8 cellular contexts compared by ENCODE assay signal in the genomic region with DNA sequence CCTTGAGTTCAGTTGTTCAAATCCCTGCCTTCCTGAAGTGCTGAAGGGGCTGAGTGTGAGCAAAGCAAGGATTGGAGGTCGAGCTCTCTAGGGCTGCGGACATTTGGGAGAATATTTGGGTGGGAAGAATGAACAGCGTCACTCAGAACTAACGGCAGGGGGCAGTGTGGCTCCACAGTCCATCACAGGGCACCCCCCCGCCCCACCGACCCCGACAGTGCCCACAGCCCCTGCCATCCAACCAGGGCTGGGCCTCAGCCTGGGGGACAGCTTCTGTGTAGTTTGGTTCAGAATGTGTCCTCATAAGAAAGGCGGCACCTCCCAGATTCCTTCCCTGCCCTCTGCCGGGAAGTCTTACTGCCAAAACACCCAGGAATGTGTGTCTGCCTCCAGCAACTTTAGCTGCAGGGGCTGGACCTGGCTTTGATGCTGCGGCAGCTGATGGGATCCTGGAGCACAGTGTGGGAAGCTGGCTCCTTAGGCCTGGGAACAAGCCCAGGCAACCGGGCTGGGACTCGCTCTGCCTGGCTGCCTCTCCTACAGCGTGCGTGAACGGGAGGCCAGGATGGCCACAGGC.
A peak's percentile ranks its signal among the peaks of the same experiment; 100 is the strongest.
DNase-seq lines count a peak whose midpoint lies in the region; ATAC-seq and TF ChIP-seq lines count a peak whose summit lies in the region.

No MANE protein-coding gene starts in this region.

- H3K27me3 Mint-ChIP-seq in activated T-cell treated with anti-CD3 and anti-CD28 coated beads, Interleukin-2, amount 50 U/mL, for 72 hours (ENCODE audit: low read depth), result peaks cover 42% of the 10 kb centered on the region

- no peaks in the 10 kb centered on the region for H3K36me3 ChIP-seq in ovary

- TF ChIP-seq POLR2A in NB4 (IDR thresholded peaks at IDR 0.05; ENCODE audit: extremely low read depth, insufficient read length) (no peak), ovary (IDR thresholded peaks at IDR 0.05) (no peak)

- no peaks in the 10 kb centered on the region for H3K9me3 Mint-ChIP-seq in activated T-cell treated with anti-CD3 and anti-CD28 coated beads, Interleukin-2, amount 50 U/mL, for 72 hours

- ATAC-seq in activated T-cell treated with anti-CD3 and anti-CD28 coated beads, Interleukin-2, amount 50 U/mL, for 72 hours (replicated peaks in 1 of 2), result peak; percentile 50 to 53
- no peak for ATAC-seq in HG02588 (IDR thresholded peaks at IDR 0.05; ENCODE audit: unreplicated experiment)

- no peak overlapping the region for H3K4me3 Mint-ChIP-seq in activated T-cell treated with anti-CD3 and anti-CD28 coated beads, Interleukin-2, amount 50 U/mL, for 72 hours

- peak; percentile 60 for DNase-seq in NCI-H2029 treated with DMSO at 0.1 percent for 48 hours (lab: John Stamatoyannopoulos, UW)
- DNase-seq in NCI-H2029 (lab: John Stamatoyannopoulos, UW), result no peak
- peak; percentile 45 for DNase-seq in NB4 (ENCODE audit: low read depth)
- peak; percentile 31 to 34 for DNase-seq in activated T-cell treated with anti-CD3 and anti-CD28 coated beads, Interleukin-2, amount 50 U/mL, for 72 hours
- peak; percentile 87 for DNase-seq in glomerular visceral epithelial cell (ENCODE audit: extremely low spot score)
- DNase-seq in ovary, result peak; percentile 74 to 88 (median 79)
- DNase-seq in NCI-H2171 (lab: John Stamatoyannopoulos, UW), result no peak

- intact Hi-C loops in ovary (cut with DNase I), result loop anchor here in 3 of 4 donors (2.0 to 10.0 kb wide), 5 partner anchors 162 to 330 kb away; no protein-coding TSS in a partner anchor

- H3K27ac Mint-ChIP-seq in activated T-cell treated with anti-CD3 and anti-CD28 coated beads, Interleukin-2, amount 50 U/mL, for 72 hours, result no peak overlapping the region

- 1 to 4% (median 4%) methylated on average over 14 to 15 of the region's 15 CpGs for WGBS in ovary, 3 donors

- no peaks in the 10 kb centered on the region for H3K9me3 ChIP-seq in ovary

- peak overlapping the region; percentile 2 to 22 for H3K27ac ChIP-seq in ovary

- peaks cover 1% of the 10 kb centered on the region for H3K4me1 ChIP-seq in ovary (ENCODE audit: insufficient read depth)

- TF ChIP-seq EP300 in ovary (IDR thresholded peaks at IDR 0.05), result no peak

- H3K4me3 ChIP-seq in NB4 (ENCODE audit: low read depth, low read length) (no peak overlapping the region), ovary (no peak overlapping the region)

- H3K36me3 Mint-ChIP-seq in activated T-cell treated with anti-CD3 and anti-CD28 coated beads, Interleukin-2, amount 50 U/mL, for 72 hours (ENCODE audit: insufficient read depth in 2 of 2), result no peaks in the 10 kb centered on the region

- no peaks in the 10 kb centered on the region for H3K27me3 ChIP-seq in ovary

- peak; percentile 56 for TF ChIP-seq CTCF in NB4 (IDR thresholded peaks at IDR 0.05; ENCODE audit: low read depth, low read length)
- peak; percentile 48 to 81 (median 60) for TF ChIP-seq CTCF in ovary (IDR thresholded peaks at IDR 0.05)

- H3K4me1 Mint-ChIP-seq in activated T-cell treated with anti-CD3 and anti-CD28 coated beads, Interleukin-2, amount 50 U/mL, for 72 hours (ENCODE audit: low read depth), result no peaks in the 10 kb centered on the region

Comparison
In these comparisons a context has a peak if more than half of its experiments do, and no peak if none do; other contexts are left out.
1. DNase-seq: peak in NCI-H2029 treated with DMSO at 0.1 percent for 48 hours (single experiment), NB4 (single experiment), activated T-cell treated with anti-CD3 and anti-CD28 coated beads, Interleukin-2, amount 50 U/mL, for 72 hours (2 of 2), glomerular visceral epithelial cell (single experiment) and ovary (5 of 5); none in NCI-H2029 (single experiment) and NCI-H2171 (single experiment).